ENCODE assay signal across 1 cellular context in genomic region chr4:65791111-65791806, GRCh38.
TF ChIP-seq lines count a peak whose summit lies in the region.

No MANE protein-coding gene starts in this region.

TF ChIP-seq in GM23338, 12 proteins besides CTCF, POLR2A, EP300 and RAD21 (continued from another document):
- TF ChIP-seq CREB1 (CRISPR knock-in tag; IDR thresholded peaks at IDR 0.05; ENCODE audit: low read depth) (no peak), EZH2phosphoT487 (IDR thresholded peaks at IDR 0.05; ENCODE audit: unreplicated experiment) (no peak), ZNF331 (CRISPR knock-in tag; IDR thresholded peaks at IDR 0.05; ENCODE audit: low read depth) (no peak), JUNB (IDR thresholded peaks at IDR 0.05; ENCODE audit: unreplicated experiment) (no peak), EZH2 (IDR thresholded peaks at IDR 0.05; ENCODE audit: low read depth, unreplicated experiment) (no peak), ZNF114 (CRISPR knock-in tag; IDR thresholded peaks at IDR 0.05) (no peak), REST (IDR thresholded peaks at IDR 0.05; ENCODE audit: unreplicated experiment) (no peak), ETS1 (IDR thresholded peaks at IDR 0.05) (no peak), STAT1 (IDR thresholded peaks at IDR 0.05; ENCODE audit: unreplicated experiment) (no peak)
